ENCODE assay signal across 13 cellular contexts in the genomic region with DNA sequence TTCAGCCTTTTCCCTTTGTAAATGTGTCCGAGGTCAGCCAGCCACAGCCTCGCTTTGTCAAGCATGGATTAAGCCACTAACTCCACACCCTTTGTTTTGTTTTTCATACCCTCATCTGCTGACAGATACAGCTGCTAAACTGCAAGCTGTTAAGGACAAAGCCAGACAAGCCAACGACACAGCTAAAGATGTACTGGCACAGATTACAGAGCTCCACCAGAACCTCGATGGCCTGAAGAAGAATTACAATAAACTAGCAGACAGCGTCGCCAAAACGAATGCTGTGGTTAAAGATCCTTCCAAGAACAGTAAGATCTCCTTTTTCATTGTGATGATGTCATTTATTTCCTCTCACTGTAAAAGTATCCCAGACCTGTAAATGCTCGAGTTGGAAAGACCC.
DNase-seq lines count a peak whose midpoint lies in the region; ATAC-seq, FAIRE-seq and TF ChIP-seq lines count a peak whose summit lies in the region.
"Had no signal": no experiment of that assay in that cellular context is flagged by ENCODE, and none has a peak within 500 bp of the region (broad histone marks: within the 10 kb centered on the region; RNA-seq: fewer than 3 reads in every experiment).

No MANE protein-coding gene starts in this region.

- DNase-seq in D721Med (ENCODE audit: insufficient read length, low spot score) (no peak), NAMALWA (ENCODE audit: low spot score) (peak; percentile 29), cardiac fibroblast (ENCODE audit: low read depth in 2 of 2) (peak; percentile 13 to 38), iPS-NIHi11 (ENCODE audit: low spot score) (peak; percentile 47), substantia nigra (lab: John Stamatoyannopoulos, UW) (no peak), NCI-H526 treated with DMSO at 0.1 percent for 48 hours (lab: John Stamatoyannopoulos, UW) (no peak)
- DNase-seq: activated CD4-positive, alpha-beta T cell treated with anti-CD3 and anti-CD28 coated beads, Interleukin-2, amount 10 ng/mL, durations not matched to agents 7 days and 5 days; amygdala; COR-L47; uterus had no signal

- ATAC-seq in GM18861 (IDR thresholded peaks at IDR 0.05; ENCODE audit: unreplicated experiment) (no peak), HG02642 (IDR thresholded peaks at IDR 0.05; ENCODE audit: poor library complexity, unreplicated experiment) (no peak)
- ATAC-seq: natural killer cell treated with Interleukin-12 subunit alpha and Interleukin-12 subunit beta and Interleukin-15 and Interleukin-18, amount 100 ng/mL, for 72 hours had no signal

- TF ChIP-seq CTCF in D721Med (IDR thresholded peaks at IDR 0.05; ENCODE audit: insufficient read depth, missing control alignments): no peak
- TF ChIP-seq CTCF in cardiac fibroblast (IDR thresholded peaks at IDR 0.05; ENCODE audit: low read depth, low read length): no peak

- no peak overlapping the region for H3K4me3 ChIP-seq in cardiac fibroblast (replicated peaks in 1 of 2; ENCODE audit: low read depth in 2 of 2, low read length in 2 of 2)
- H3K4me3 ChIP-seq: uterus had no signal

- H3K27ac ChIP-seq in substantia nigra (ENCODE audit: low read depth, low read length, poor library complexity, severe bottlenecking): no peak overlapping the region
- H3K27ac ChIP-seq: uterus had no signal

- FAIRE-seq in D721Med (lab: Jason Lieb, UNC): peak; percentile 73

Comparison
In these comparisons a context has a peak if more than half of its experiments do, and no peak if none do; other contexts are left out.
1. DNase-seq: peak in NAMALWA (single experiment), cardiac fibroblast (2 of 2) and iPS-NIHi11 (single experiment); none in D721Med (single experiment), substantia nigra (0 of 49) and NCI-H526 treated with DMSO at 0.1 percent for 48 hours (single experiment).